Comparison of ENCODE assay signal across 1 cellular context in genomic region chr20:63653041-63653973, GRCh38.
A peak's percentile ranks its signal among the peaks of the same experiment; 100 is the strongest.
TF ChIP-seq lines count a peak whose summit lies in the region.

STMN3 (minus strand) TSS chr20:63653424; CDS start chr20:63653345, 79 bp downstream.

TF ChIP-seq in HepG2, 621 proteins besides CTCF, POLR2A, EP300 and RAD21 (continued from another document and continues in another):
- TF ChIP-seq ZNF407 (CRISPR knock-in tag; IDR thresholded peaks at IDR 0.05; ENCODE audit: not compliant biosample characterization) = peak; percentile 62
- TF ChIP-seq ZNF703 (CRISPR knock-in tag; IDR thresholded peaks at IDR 0.05; ENCODE audit: borderline replicate concordance) = no peak; the same call in 1 of the 2 replicates
- peak; percentile 99 for TF ChIP-seq ZNF331 (CRISPR knock-in tag; IDR thresholded peaks at IDR 0.05)
- peak; percentile 97 for TF ChIP-seq UBTF (CRISPR knock-in tag; IDR thresholded peaks at IDR 0.05)
- peak; percentile 98 for TF ChIP-seq HOXA5 (CRISPR knock-in tag; IDR thresholded peaks at IDR 0.05)
- peak; percentile 98; the same call in 2 of the 3 replicates for TF ChIP-seq MXI1 (IDR thresholded peaks at IDR 0.05; ENCODE audit: borderline replicate concordance, low read depth, low read length)
- TF ChIP-seq MNT (IDR thresholded peaks at IDR 0.05) = peak; percentile 57
- TF ChIP-seq HDAC6 (IDR thresholded peaks at IDR 0.05; ENCODE audit: low read depth, low read length) = no peak
- TF ChIP-seq AHDC1 (CRISPR knock-in tag; IDR thresholded peaks at IDR 0.05; ENCODE audit: borderline replicate concordance) = peak; percentile 58; the same call in 1 of the 2 replicates
- TF ChIP-seq DZIP1 (CRISPR knock-in tag; IDR thresholded peaks at IDR 0.05) = peak; percentile 97; the same call in 1 of the 2 replicates
- peak; percentile 74 for TF ChIP-seq NFE2 (CRISPR knock-in tag; IDR thresholded peaks at IDR 0.05)
- peak; percentile 79 for TF ChIP-seq ZMYM2 (CRISPR knock-in tag; IDR thresholded peaks at IDR 0.05)
- 0 out of 2 replicates have a peak, but pooled peaks have one; percentile 62 for TF ChIP-seq ZNF121 (CRISPR knock-in tag; IDR thresholded peaks at IDR 0.05)
- TF ChIP-seq ZBTB7A (CRISPR knock-in tag; IDR thresholded peaks at IDR 0.05) = peak; percentile 73
- TF ChIP-seq GLMP (CRISPR knock-in tag; IDR thresholded peaks at IDR 0.05; ENCODE audit: borderline replicate concordance) = no peak
- no peak for TF ChIP-seq PAF1 (CRISPR knock-in tag; IDR thresholded peaks at IDR 0.05)
- TF ChIP-seq TOE1 (CRISPR knock-in tag; IDR thresholded peaks at IDR 0.05) = peak; percentile 96; the same call in 1 of the 2 replicates
- TF ChIP-seq NCOA2 (CRISPR knock-in tag; IDR thresholded peaks at IDR 0.05) = peak; percentile 85
- TF ChIP-seq SOX6 (IDR thresholded peaks at IDR 0.05) = no peak
- 0 out of 2 replicates have a peak, but pooled peaks have one; percentile 17 for TF ChIP-seq SOX6 (CRISPR knock-in tag; IDR thresholded peaks at IDR 0.05)
- TF ChIP-seq TGIF2 (CRISPR knock-in tag; IDR thresholded peaks at IDR 0.05) = peak; percentile 99
- TF ChIP-seq FOXK2 (IDR thresholded peaks at IDR 0.05) = no peak
- peak; percentile 97 for TF ChIP-seq TFE3 (CRISPR knock-in tag; IDR thresholded peaks at IDR 0.05)
- peak; percentile 99 for TF ChIP-seq ZFP37 (CRISPR knock-in tag; IDR thresholded peaks at IDR 0.05; ENCODE audit: borderline replicate concordance)
- peak; percentile 95 for TF ChIP-seq GLI4 (CRISPR knock-in tag; IDR thresholded peaks at IDR 0.05; ENCODE audit: borderline replicate concordance)
- peak in 1 of 2 experiments; percentile 76; a peak in 2 of 4 replicates for TF ChIP-seq NR2F1 (CRISPR knock-in tag; IDR thresholded peaks at IDR 0.05)
- no peak for TF ChIP-seq ZNF713 (CRISPR knock-in tag; IDR thresholded peaks at IDR 0.05)
- peak; percentile 91 for TF ChIP-seq ZMYM4 (CRISPR knock-in tag; IDR thresholded peaks at IDR 0.05)
- TF ChIP-seq ZNF704 (CRISPR knock-in tag; IDR thresholded peaks at IDR 0.05; ENCODE audit: borderline replicate concordance) = peak; percentile 96; the same call in 1 of the 2 replicates
- no peak for TF ChIP-seq MAFF (IDR thresholded peaks at IDR 0.05; ENCODE audit: low read depth, low read length)
- peak; percentile 95 for TF ChIP-seq ZNF451 (CRISPR knock-in tag; IDR thresholded peaks at IDR 0.05)
